19 cellular contexts compared by ENCODE assay signal in genomic region chr1:239843556-239843955, GRCh38.
"Had no signal": no experiment of that assay in that cellular context is flagged by ENCODE, and none has a peak within 500 bp of the region (broad histone marks: within the 10 kb centered on the region; RNA-seq: fewer than 3 reads in every experiment).

No MANE protein-coding gene starts in this region.

- H3K9ac ChIP-seq: SK-N-SH had no signal

- ATAC-seq: K562 had no signal

- H3K27ac ChIP-seq: HL-60, RWPE1 had no signal

- H3K9me3 ChIP-seq: SK-N-SH had no signal

- H3K4me2 ChIP-seq: SK-N-SH had no signal

- DNase-seq: Karpas-422; NCI-H1092 treated with DMSO at 0.1 percent for 48 hours; NCI-H1436; NCI-H187; NCI-H2029; NCI-H2081 treated with DMSO at 0.1 percent for 48 hours; NCI-H2171; NCI-H226; NCI-H446; NCI-H510A; NCI-H524 treated with DMSO at 0.1 percent for 48 hours; NCI-H69; NCI-H774; NK-92 treated with Interleukin-12 subunit alpha and Interleukin-12 subunit beta, amount 100 ng/mL, for 24 hours; SHP77; SK-N-SH had no signal

- H3K4me3 ChIP-seq: K562 had no signal
